In genomic region chrX:9315086-9315485, GRCh38 we compare ENCODE assay signal across 18 cellular contexts.
DNase-seq lines count a peak whose midpoint lies in the region; ATAC-seq, FAIRE-seq and TF ChIP-seq lines count a peak whose summit lies in the region.
"Had no signal": no experiment of that assay in that cellular context is flagged by ENCODE, and none has a peak within 500 bp of the region (broad histone marks: within the 10 kb centered on the region; RNA-seq: fewer than 3 reads in every experiment).

No MANE protein-coding gene starts in this region.

- H2BK5ac ChIP-seq in IMR-90 (ENCODE audit: low read depth, low read length, poor library complexity, severe bottlenecking), result no peak overlapping the region
- H2BK5ac ChIP-seq in mesenchymal stem cell (ENCODE audit: low read depth, low read length, poor library complexity, severe bottlenecking), result no peak overlapping the region

- H3K27ac ChIP-seq in IMR-90 (ENCODE audit: insufficient read depth, low read length), result no peak overlapping the region
- no peak overlapping the region for H3K27ac ChIP-seq in astrocyte (ENCODE audit: low read depth, low read length)
- no peak overlapping the region for H3K27ac ChIP-seq in mesenchymal stem cell (ENCODE audit: low read length, poor library complexity, severe bottlenecking)

- H3K9me3 Mint-ChIP-seq in astrocyte (ENCODE audit: unreplicated experiment), result no peaks in the 10 kb centered on the region
- H3K9me3 Mint-ChIP-seq: CD8-positive, alpha-beta T cell had no signal

- no peak overlapping the region for H3K56ac ChIP-seq in IMR-90 (ENCODE audit: extremely low read depth, insufficient read depth, low read length)

- H3K27me3 ChIP-seq in IMR-90 (ENCODE audit: control insufficient read depth, insufficient read depth, low read length) (no peaks in the 10 kb centered on the region), astrocyte (ENCODE audit: insufficient read depth, low read length) (no peaks in the 10 kb centered on the region), mesenchymal stem cell (ENCODE audit: control insufficient read depth in 1 of 2, insufficient read depth in 1 of 2, low read length in 2 of 2) (no peaks in the 10 kb centered on the region)

- no peaks in the 10 kb centered on the region for H3K36me3 Mint-ChIP-seq in astrocyte (ENCODE audit: low read depth, unreplicated experiment)
- H3K36me3 Mint-ChIP-seq: CD14-positive monocyte; CD8-positive, alpha-beta T cell had no signal

- H3K18ac ChIP-seq in IMR-90 (ENCODE audit: low read depth, low read length), result no peak overlapping the region
- no peak overlapping the region for H3K18ac ChIP-seq in mesenchymal stem cell (ENCODE audit: low read depth in 1 of 2, low read length in 2 of 2)

- peaks cover 6% of the 10 kb centered on the region for H3K4me1 Mint-ChIP-seq in astrocyte (ENCODE audit: low read depth, unreplicated experiment)

- H3K14ac ChIP-seq in IMR-90 (replicated peaks; ENCODE audit: low read depth, low read length), result no peak overlapping the region
- no peak overlapping the region for H3K14ac ChIP-seq in mesenchymal stem cell (ENCODE audit: low read length in 2 of 2)

- peaks cover 2% of the 10 kb centered on the region; the same call in 1 of the 2 replicates for H3K9me3 ChIP-seq in IMR-90 (ENCODE audit: control insufficient read depth, insufficient read depth, low read length)
- no peaks in the 10 kb centered on the region for H3K9me3 ChIP-seq in astrocyte (ENCODE audit: insufficient read depth, low read depth, low read length)
- no peaks in the 10 kb centered on the region for H3K9me3 ChIP-seq in mesenchymal stem cell (ENCODE audit: control insufficient read depth, low read length)
- H3K9me3 ChIP-seq: Caco-2 had no signal

- no peak for TF ChIP-seq POLR2A in IMR-90 (IDR thresholded peaks at IDR 0.05; ENCODE audit: low read depth, low read length)

- H3K9me1 ChIP-seq in IMR-90 (ENCODE audit: insufficient read depth, low read length), result no peaks in the 10 kb centered on the region

- H4K5ac ChIP-seq in IMR-90 (ENCODE audit: low read depth, low read length), result no peak overlapping the region

- H3K79me1 ChIP-seq in IMR-90 (ENCODE audit: low read depth in 1 of 2, low read length in 2 of 2) (no peaks in the 10 kb centered on the region), mesenchymal stem cell (replicated peaks; ENCODE audit: low read length, poor library complexity, severe bottlenecking) (no peaks in the 10 kb centered on the region)

- intact Hi-C loops in IMR-90 (cut with micrococcal nuclease) (no loop called here), Right ventricle myocardium inferior (cut with DNase I) (no loop called here)

- peak; percentile 51 for DNase-seq in AG10803 (ENCODE audit: low read depth)
- DNase-seq in IMR-90, result peak; percentile 20
- peak; percentile 41 for DNase-seq in astrocyte (ENCODE audit: low read depth)
- peak; percentile 37 for DNase-seq in mesenchymal stem cell
- DNase-seq in COLO829 (ENCODE audit: low spot score), result no peak
- DNase-seq in cerebellar cortex (ENCODE audit: low spot score), result no peak
- DNase-seq in Right ventricle myocardium inferior (ENCODE audit: missing footprints), result no peak
- DNase-seq: ACHN; Caco-2; CD8-positive, alpha-beta T cell; DND-41; GF-D8; GOT3; H9 had no signal

- H2AK5ac ChIP-seq in IMR-90 (ENCODE audit: low read depth, low read length), result no peak overlapping the region
- H2AK5ac ChIP-seq in mesenchymal stem cell (ENCODE audit: low read length, severe bottlenecking), result no peak overlapping the region

- H3K23ac ChIP-seq in IMR-90 (ENCODE audit: low read depth, low read length) (no peak overlapping the region), mesenchymal stem cell (ENCODE audit: low read length in 2 of 2) (no peak overlapping the region)

- H4K8ac ChIP-seq in IMR-90 (ENCODE audit: low read depth in 2 of 2, low read length in 2 of 2), result no peak overlapping the region
- no peak overlapping the region for H4K8ac ChIP-seq in mesenchymal stem cell (ENCODE audit: low read length)

- H2AK9ac ChIP-seq in IMR-90 (replicated peaks; ENCODE audit: low read depth, low read length, poor library complexity), result no peak overlapping the region

- H2AFZ ChIP-seq in IMR-90 (replicated peaks; ENCODE audit: low read length, poor library complexity) (no peak overlapping the region), astrocyte (ENCODE audit: low read depth, low read length) (no peak overlapping the region), mesenchymal stem cell (ENCODE audit: low read depth, low read length) (no peak overlapping the region)

- no peaks in the 10 kb centered on the region for H3K79me2 ChIP-seq in astrocyte (ENCODE audit: insufficient read depth, low read length)

- H2BK20ac ChIP-seq in IMR-90 (ENCODE audit: low read depth, low read length), result no peak overlapping the region

- no peaks in the 10 kb centered on the region for H3K36me3 ChIP-seq in IMR-90 (ENCODE audit: control insufficient read depth, insufficient read depth, low read length)
- H3K36me3 ChIP-seq in astrocyte (ENCODE audit: insufficient read depth, low read length), result no peaks in the 10 kb centered on the region
- no peaks in the 10 kb centered on the region for H3K36me3 ChIP-seq in mesenchymal stem cell (ENCODE audit: control insufficient read depth in 1 of 2, insufficient read depth in 2 of 2, low read depth in 1 of 2, low read length in 2 of 2)

- H3K4me1 ChIP-seq in IMR-90 (ENCODE audit: control insufficient read depth, insufficient read depth, low read length) (peaks cover 4% of the 10 kb centered on the region), astrocyte (ENCODE audit: insufficient read depth, low read length) (no peaks in the 10 kb centered on the region), mesenchymal stem cell (ENCODE audit: control insufficient read depth, insufficient read depth, low read depth, low read length) (peaks cover 1% of the 10 kb centered on the region)
- H3K4me1 ChIP-seq: Caco-2 had no signal

- CTCF ChIA-PET in IMR-90 (lab: Yijun Ruan, JAX), result no interaction called here

- H3K4ac ChIP-seq in IMR-90 (ENCODE audit: low read depth, low read length) (no peak overlapping the region), mesenchymal stem cell (ENCODE audit: low read depth in 1 of 2, low read length in 2 of 2) (no peak overlapping the region)

- WGBS in IMR-90 (ENCODE audit: extremely low coverage in 2 of 2, insufficient read length in 1 of 2), 2 experiments, result no CpG with 5 or more reads among the region's 3 CpGs
- 86% methylated on average over 2 of the region's 3 CpGs for WGBS in mesenchymal stem cell

- ATAC-seq in IMR-90 (ENCODE audit: low read depth), result no peak
- no peak for ATAC-seq in GM21619 (IDR thresholded peaks at IDR 0.05; ENCODE audit: unreplicated experiment)
- ATAC-seq in Right ventricle myocardium inferior, result no peak
- ATAC-seq: CD8-positive, alpha-beta T cell; GM12878 had no signal

- no peak for TF ChIP-seq CTCF in AG10803 (conservative IDR thresholded peaks at IDR 0.05; ENCODE audit: low read length)
- TF ChIP-seq CTCF in IMR-90 (conservative IDR thresholded peaks at IDR 0.05; ENCODE audit: low read depth, low read length), result no peak
- no peak for TF ChIP-seq CTCF in astrocyte (IDR thresholded peaks at IDR 0.05; ENCODE audit: insufficient read depth, low read depth, low read length)

- no peak overlapping the region for H3K4me3 ChIP-seq in AG10803 (ENCODE audit: low read length)
- no peak overlapping the region for H3K4me3 ChIP-seq in IMR-90 (ENCODE audit: insufficient read depth, low read depth, low read length)
- H3K4me3 ChIP-seq in astrocyte (ENCODE audit: insufficient read depth, low read depth, low read length), result no peak overlapping the region
- H3K4me3 ChIP-seq in mesenchymal stem cell (ENCODE audit: insufficient read depth in 1 of 2, low read depth in 1 of 2, low read length in 2 of 2), result no peak overlapping the region
- H3K4me3 ChIP-seq: GM12878 had no signal

- H4K20me1 ChIP-seq in IMR-90 (ENCODE audit: insufficient read depth, low read length), result no peaks in the 10 kb centered on the region
- no peaks in the 10 kb centered on the region for H4K20me1 ChIP-seq in astrocyte (ENCODE audit: insufficient read depth, low read length)

- H3K4me3 Mint-ChIP-seq in astrocyte (ENCODE audit: unreplicated experiment), result no peak overlapping the region
- H3K4me3 Mint-ChIP-seq: CD14-positive monocyte; CD8-positive, alpha-beta T cell; H9 had no signal

- H2BK15ac ChIP-seq in IMR-90 (ENCODE audit: low read depth, low read length) (no peak overlapping the region), mesenchymal stem cell (ENCODE audit: low read depth, poor library complexity, severe bottlenecking) (no peak overlapping the region)

- FAIRE-seq in astrocyte (lab: Jason Lieb, UNC), result no peak
- FAIRE-seq: GM12878, GM18507 had no signal

- no peak overlapping the region for H2BK12ac ChIP-seq in mesenchymal stem cell (ENCODE audit: low read length in 2 of 2)

- POLR2A ChIA-PET in IMR-90 (lab: Charles Lee; ENCODE audit: unreplicated experiment), result no interaction called here

- dilution Hi-C loops in IMR-90 (cut with HindIII; ENCODE audit: low sequenced_read_pairs, unreplicated experiment), result no loop called here

- H4K91ac ChIP-seq in IMR-90 (ENCODE audit: insufficient read depth, low read depth, low read length) (no peak overlapping the region), mesenchymal stem cell (ENCODE audit: low read length) (no peak overlapping the region)

- H3K9ac ChIP-seq in IMR-90 (ENCODE audit: low read depth, low read length) (no peak overlapping the region), astrocyte (ENCODE audit: low read length) (no peak overlapping the region), mesenchymal stem cell (ENCODE audit: low read length) (no peak overlapping the region)

- H3K27ac Mint-ChIP-seq in astrocyte (ENCODE audit: unreplicated experiment), result no peak overlapping the region
- H3K27ac Mint-ChIP-seq: CD8-positive, alpha-beta T cell; H9 had no signal

- in situ Hi-C loops in IMR-90 (cut with MboI; ENCODE audit: low sequenced_read_pairs), result no loop called here

- H2BK120ac ChIP-seq in IMR-90 (ENCODE audit: low read depth, low read length) (no peak overlapping the region), mesenchymal stem cell (ENCODE audit: low read depth, low read length) (no peak overlapping the region)

- BruUV-seq in IMR-90 (replicated peaks; lab: Mats Ljungman, UMichigan), result no TSS peak

- TF ChIP-seq RAD21 in IMR-90 (IDR thresholded peaks at IDR 0.05; ENCODE audit: low read length), result no peak

- H3K4me2 ChIP-seq in IMR-90 (ENCODE audit: low read depth, low read length) (no peak overlapping the region), astrocyte (ENCODE audit: low read length) (no peak overlapping the region), mesenchymal stem cell (ENCODE audit: low read length, poor library complexity, severe bottlenecking) (no peak overlapping the region)

- no peaks in the 10 kb centered on the region for H3K27me3 Mint-ChIP-seq in astrocyte (ENCODE audit: low read depth, unreplicated experiment)

TF ChIP-seq in IMR-90, 13 proteins besides CTCF, POLR2A, EP300 and RAD21 (continues in another document):
- TF ChIP-seq NFE2L2 (IDR thresholded peaks at IDR 0.05; ENCODE audit: low read depth, low read length) (no peak), USF2 (IDR thresholded peaks at IDR 0.05; ENCODE audit: low read depth, low read length) (no peak)

Comparison
In these comparisons a context has a peak if more than half of its experiments do, and no peak if none do; other contexts are left out.
1. DNase-seq: peak in AG10803 (single experiment), IMR-90 (single experiment), astrocyte (single experiment) and mesenchymal stem cell (single experiment); none in COLO829 (single experiment), cerebellar cortex (single experiment) and Right ventricle myocardium inferior (single experiment).